13 cellular contexts compared by ENCODE assay signal in genomic region chr18:63465059-63465458, GRCh38. TPM values are rescaled to one million over a fixed set of nuclear protein-coding genes. Genes with fewer than 3 reads are reported as not detected.
DNase-seq lines count a peak whose midpoint lies in the region; ATAC-seq lines count a peak whose summit lies in the region.
"Had no signal": no experiment of that assay in that cellular context is flagged by ENCODE, and none has a peak within 500 bp of the region (broad histone marks: within the 10 kb centered on the region; RNA-seq: fewer than 3 reads in every experiment).

No MANE protein-coding gene starts in this region.

- H3K27ac Mint-ChIP-seq in activated T-cell treated with anti-CD3 and anti-CD28 coated beads, Interleukin-2, amount 50 U/mL, for 24 hours = no peak overlapping the region
- H3K27ac Mint-ChIP-seq: CD4-positive, alpha-beta memory T cell had no signal

- H3K27me3 Mint-ChIP-seq in activated T-cell treated with anti-CD3 and anti-CD28 coated beads, Interleukin-2, amount 50 U/mL, for 4 hours (ENCODE audit: low read depth) = peaks cover 10% of the 10 kb centered on the region
- H3K27me3 Mint-ChIP-seq in activated T-cell treated with anti-CD3 and anti-CD28 coated beads, Interleukin-2, amount 50 U/mL, for 24 hours = peaks cover 25% of the 10 kb centered on the region

- H3K4me1 Mint-ChIP-seq in activated T-cell treated with anti-CD3 and anti-CD28 coated beads, Interleukin-2, amount 50 U/mL, for 4 hours (ENCODE audit: low read depth) = no peaks in the 10 kb centered on the region
- peaks cover 9% of the 10 kb centered on the region for H3K4me1 Mint-ChIP-seq in activated T-cell treated with anti-CD3 and anti-CD28 coated beads, Interleukin-2, amount 50 U/mL, for 24 hours (ENCODE audit: low read depth)
- H3K4me1 Mint-ChIP-seq: CD4-positive, alpha-beta memory T cell had no signal

- no peaks in the 10 kb centered on the region for H3K36me3 Mint-ChIP-seq in activated T-cell treated with anti-CD3 and anti-CD28 coated beads, Interleukin-2, amount 50 U/mL, for 4 hours (ENCODE audit: insufficient read depth)
- H3K36me3 Mint-ChIP-seq in activated T-cell treated with anti-CD3 and anti-CD28 coated beads, Interleukin-2, amount 50 U/mL, for 24 hours (ENCODE audit: low read depth) = no peaks in the 10 kb centered on the region
- H3K36me3 Mint-ChIP-seq: CD4-positive, alpha-beta memory T cell had no signal

- ATAC-seq in activated T-cell treated with anti-CD3 and anti-CD28 coated beads, Interleukin-2, amount 50 U/mL, for 4 hours = peak; percentile 58 to 69
- ATAC-seq in esophagus mucosa (peak; percentile 20), GM21526 (IDR thresholded peaks at IDR 0.05; ENCODE audit: low FRiP score, unreplicated experiment) (no peak)
- ATAC-seq: A549 had no signal

- no peak overlapping the region for H3K4me3 Mint-ChIP-seq in activated T-cell treated with anti-CD3 and anti-CD28 coated beads, Interleukin-2, amount 50 U/mL, for 4 hours
- H3K4me3 Mint-ChIP-seq in activated T-cell treated with anti-CD3 and anti-CD28 coated beads, Interleukin-2, amount 50 U/mL, for 24 hours = no peak overlapping the region
- H3K4me3 Mint-ChIP-seq: CD4-positive, alpha-beta memory T cell had no signal

- DNase-seq in activated T-cell treated with anti-CD3 and anti-CD28 coated beads, Interleukin-2, amount 50 U/mL, for 4 hours = no peak
- no peak for DNase-seq in activated T-cell treated with anti-CD3 and anti-CD28 coated beads, Interleukin-2, amount 50 U/mL, for 24 hours
- DNase-seq in stimulated activated CD4-positive, alpha-beta T cell treated with anti-CD3 and anti-CD28 coated beads, Interleukin-1b, Interleukin-23, amount 100 ng/mL, for 48 hours = peak; percentile 10
- no peak for DNase-seq in stimulated activated CD4-positive, alpha-beta T cell treated with anti-CD3 and anti-CD28 coated beads, Interleukin-2, amount 100 ng/mL, for 48 hours
- DNase-seq: BE2C; CD4-positive, alpha-beta memory T cell; DMS153; DMS79 treated with DMSO at 0.1 percent for 48 hours; EL had no signal

- H3K9me3 Mint-ChIP-seq in activated T-cell treated with anti-CD3 and anti-CD28 coated beads, Interleukin-2, amount 50 U/mL, for 4 hours = no peaks in the 10 kb centered on the region
- no peaks in the 10 kb centered on the region for H3K9me3 Mint-ChIP-seq in activated T-cell treated with anti-CD3 and anti-CD28 coated beads, Interleukin-2, amount 50 U/mL, for 24 hours
- H3K9me3 Mint-ChIP-seq: CD4-positive, alpha-beta memory T cell had no signal

RNA-seq across cellular contexts. Expression of gene SERPINB5, which starts 11.7 kb away (rescaled TPM):
- total RNA-seq in activated T-cell treated with anti-CD3 and anti-CD28 coated beads, Interleukin-2, amount 50 U/mL, for 4 hours = not detected
- total RNA-seq in esophagus mucosa = 213 TPM
- total RNA-seq: CD4-positive, alpha-beta memory T cell; H1 had no signal

RNA-seq across cellular contexts. Expression of gene VPS4B, which starts 42.8 kb away (rescaled TPM):
- 10 to 100 TPM; 55.2 to 59.8 (median 59.3) TPM for total RNA-seq in activated T-cell treated with anti-CD3 and anti-CD28 coated beads, Interleukin-2, amount 50 U/mL, for 4 hours
- total RNA-seq in esophagus mucosa = 135 TPM

Comparison
In these comparisons a context has a peak if more than half of its experiments do, and no peak if none do; other contexts are left out.
1. RNA of gene SERPINB5, which starts 11.7 kb away (total RNA-seq): 213 TPM in esophagus mucosa (single experiment); not detected in activated T-cell treated with anti-CD3 and anti-CD28 coated beads, Interleukin-2, amount 50 U/mL, for 4 hours; every median in the first group is over 100 times any median in the second.